Comparison of ENCODE assay signal across 2 cellular contexts in the genomic region with DNA sequence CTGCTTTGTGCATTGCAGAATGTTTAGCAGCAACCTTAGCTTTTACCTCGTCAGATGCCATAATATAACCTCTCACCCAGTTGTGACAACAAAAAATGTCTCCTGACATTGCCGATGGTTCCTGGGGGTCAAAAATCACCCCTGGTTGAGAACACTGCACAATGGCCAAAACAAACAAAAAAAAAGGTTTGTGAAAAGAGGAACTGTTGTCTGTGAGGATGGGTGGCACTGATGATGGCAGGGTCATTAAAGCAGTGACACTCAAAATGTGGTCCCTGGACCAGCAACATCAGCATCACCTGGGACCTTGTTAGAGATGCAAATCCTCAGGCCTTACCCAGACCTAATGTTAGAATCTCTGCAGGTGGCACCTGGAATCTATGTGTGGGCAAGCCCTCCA.
TF ChIP-seq lines count a peak whose summit lies in the region.

No MANE protein-coding gene starts in this region.

TF ChIP-seq in GM12891, 5 proteins besides CTCF, POLR2A, EP300 and RAD21:
- peak; percentile 57; the same call in 1 of the 2 replicates for TF ChIP-seq SPI1 (IDR thresholded peaks at IDR 0.05; ENCODE audit: low read depth, low read length)
- TF ChIP-seq POLR2AphosphoS5 (IDR thresholded peaks at IDR 0.05; ENCODE audit: low read depth, low read length): no peak
TF ChIP-seq in GM12891: peak in this region for 1.

TF ChIP-seq in GM12878, 131 proteins besides CTCF, POLR2A, EP300 and RAD21:
- TF ChIP-seq SPI1 (IDR thresholded peaks at IDR 0.05; ENCODE audit: borderline replicate concordance, insufficient read depth, low read depth, low read length): 0 out of 2 replicates have a peak, but pooled peaks have one; percentile 40
- TF ChIP-seq BHLHE40 (IDR thresholded peaks at IDR 0.05; ENCODE audit: borderline replicate concordance in 1 of 2, low read depth in 2 of 2, low read length in 1 of 2): no peak
